ENCODE assay signal across 10 cellular contexts in genomic region chr2:138814123-138814883, GRCh38. TPM values are rescaled to one million over a fixed set of nuclear protein-coding genes. Genes with fewer than 3 reads are reported as not detected.
DNase-seq lines count a peak whose midpoint lies in the region; ATAC-seq and TF ChIP-seq lines count a peak whose summit lies in the region.
"Had no signal": no experiment of that assay in that cellular context is flagged by ENCODE, and none has a peak within 500 bp of the region (broad histone marks: within the 10 kb centered on the region; RNA-seq: fewer than 3 reads in every experiment).

No MANE protein-coding gene starts in this region.

- H3K27me3 Mint-ChIP-seq in chondrocyte (ENCODE audit: low read depth), result peaks cover 27% of the 10 kb centered on the region

- no peak overlapping the region for H3K4me3 Mint-ChIP-seq in chondrocyte (ENCODE audit: unreplicated experiment)

- no peaks in the 10 kb centered on the region for H3K4me1 Mint-ChIP-seq in chondrocyte (ENCODE audit: low read depth)

- H3K4me3 ChIP-seq in BE2C (ENCODE audit: low read depth, low read length) (no peak overlapping the region), H7 (ENCODE audit: insufficient read depth, low read depth, low read length) (no peak overlapping the region)

- no peaks in the 10 kb centered on the region for H3K36me3 ChIP-seq in BE2C
- no peaks in the 10 kb centered on the region for H3K36me3 ChIP-seq in H7 (replicated peaks; ENCODE audit: control insufficient read depth, insufficient read depth, low read length)

- H3K27me3 ChIP-seq in BE2C (no peaks in the 10 kb centered on the region), H7 (ENCODE audit: control insufficient read depth, insufficient read depth, low read length) (no peaks in the 10 kb centered on the region)

- no peak overlapping the region for H3K27ac Mint-ChIP-seq in chondrocyte (ENCODE audit: unreplicated experiment)

- no peaks in the 10 kb centered on the region for H3K9me3 ChIP-seq in BE2C

- peak; percentile 49 for TF ChIP-seq CTCF in BE2C (IDR thresholded peaks at IDR 0.05; ENCODE audit: low read depth, low read length)
- TF ChIP-seq CTCF in chondrocyte (IDR thresholded peaks at IDR 0.05), result peak; percentile 37

- H3K4me1 ChIP-seq in BE2C, result no peaks in the 10 kb centered on the region

- H3K36me3 Mint-ChIP-seq in chondrocyte (ENCODE audit: low read depth), result no peaks in the 10 kb centered on the region

- H3K9me3 Mint-ChIP-seq in chondrocyte (ENCODE audit: low read depth), result no peaks in the 10 kb centered on the region

- DNase-seq in BE2C (no peak), H7 (peak; percentile 5), NCI-H345 treated with DMSO at 0.1 percent for 48 hours (lab: John Stamatoyannopoulos, UW; ENCODE audit: unreplicated experiment) (peak; percentile 93), chondrocyte (ENCODE audit: low spot score) (no peak), cerebellum (ENCODE audit: low spot score) (no peak)
- DNase-seq in activated naive CD4-positive, alpha-beta T cell treated with anti-CD3 and anti-CD28 coated beads, Interleukin-2, amount 50 U/mL, for 16 hours, result no peak
- no peak for DNase-seq in effector CD4-positive, alpha-beta T cell
- DNase-seq: activated CD4-positive, CD25-positive, alpha-beta regulatory T cell treated with anti-CD3 and anti-CD28 coated beads, Interleukin-2, amount 50 U/mL, for 72 hours; DMS79 had no signal

- ATAC-seq in HG02981 (IDR thresholded peaks at IDR 0.05; ENCODE audit: unreplicated experiment), result no peak

RNA-seq across cellular contexts. Expression of gene NXPH2, which starts 34.1 kb away (rescaled TPM):
- not detected for polyA plus RNA-seq in BE2C (2012; ENCODE audit: insufficient read depth, insufficient read length, low read depth)
- 0.55 TPM in 1 of 2 replicates, not detected in the other for total RNA-seq in H7 (2014; rRNA removed; shearing (Covaris generic))
- total RNA-seq in chondrocyte (not detected in 3 replicates), cerebellum (12.7 TPM)

Comparison
In these comparisons a context has a peak if more than half of its experiments do, and no peak if none do; other contexts are left out.
1. DNase-seq: peak in H7 (single experiment) and NCI-H345 treated with DMSO at 0.1 percent for 48 hours (single experiment); none in BE2C (single experiment), chondrocyte (single experiment), cerebellum (single experiment), activated naive CD4-positive, alpha-beta T cell treated with anti-CD3 and anti-CD28 coated beads, Interleukin-2, amount 50 U/mL, for 16 hours (single experiment) and effector CD4-positive, alpha-beta T cell (single experiment).